ENCODE assay signal across 9 cellular contexts in genomic region chr3:72591522-72592421, GRCh38.
DNase-seq lines count a peak whose midpoint lies in the region; ATAC-seq and TF ChIP-seq lines count a peak whose summit lies in the region.
"Had no signal": no experiment of that assay in that cellular context is flagged by ENCODE, and none has a peak within 500 bp of the region (broad histone marks: within the 10 kb centered on the region; RNA-seq: fewer than 3 reads in every experiment).

No MANE protein-coding gene starts in this region.

- H3K36me3 ChIP-seq in psoas muscle (ENCODE audit: insufficient read depth in 1 of 2, low read depth in 1 of 2): no peaks in the 10 kb centered on the region

- TF ChIP-seq CTCF in RWPE1 (conservative IDR thresholded peaks at IDR 0.05; ENCODE audit: low read depth) (no peak), fibroblast of mammary gland (conservative IDR thresholded peaks at IDR 0.05; ENCODE audit: control insufficient read depth, insufficient read depth, low read depth, low read length) (no peak), osteocyte (IDR thresholded peaks at IDR 0.05) (no peak), psoas muscle (IDR thresholded peaks at IDR 0.05) (no peak)

- no peak for ATAC-seq in HG03159 (IDR thresholded peaks at IDR 0.05; ENCODE audit: unreplicated experiment)
- no peak for ATAC-seq in psoas muscle
- no peak for ATAC-seq in SK-N-SH treated with all-trans-retinoic acid at 6 μM for 48 hours

- H3K27ac Mint-ChIP-seq in osteocyte (ENCODE audit: unreplicated experiment): peak overlapping the region; percentile 85
- no peak overlapping the region for H3K27ac Mint-ChIP-seq in activated CD4-positive, alpha-beta memory T cell treated with anti-CD3 and anti-CD28 coated beads for 36 hours

- no peaks in the 10 kb centered on the region for H3K27me3 Mint-ChIP-seq in osteocyte (ENCODE audit: unreplicated experiment)
- no peaks in the 10 kb centered on the region for H3K27me3 Mint-ChIP-seq in activated CD4-positive, alpha-beta memory T cell treated with anti-CD3 and anti-CD28 coated beads for 36 hours

- H3K36me3 Mint-ChIP-seq in osteocyte (ENCODE audit: unreplicated experiment): no peaks in the 10 kb centered on the region
- no peaks in the 10 kb centered on the region for H3K36me3 Mint-ChIP-seq in activated CD4-positive, alpha-beta memory T cell treated with anti-CD3 and anti-CD28 coated beads for 36 hours

- POLR2A ChIA-PET in RWPE1 (lab: Yijun Ruan, JAX; ENCODE audit: low non-redundant PET): no interaction called here
- POLR2A ChIA-PET in activated CD4-positive, alpha-beta memory T cell treated with anti-CD3 and anti-CD28 coated beads for 36 hours (lab: Charles Lee): no interaction called here

- no peaks in the 10 kb centered on the region for H3K9me3 ChIP-seq in psoas muscle

- no peaks in the 10 kb centered on the region for H3K27me3 ChIP-seq in psoas muscle (ENCODE audit: insufficient read depth in 3 of 3, low read length in 2 of 3)

- intact Hi-C loops in activated CD4-positive, alpha-beta memory T cell treated with anti-CD3 and anti-CD28 coated beads for 36 hours (cut with micrococcal nuclease): no loop called here
- intact Hi-C loops in psoas muscle (cut with DNase I): no loop called here

- H3K9me3 Mint-ChIP-seq in osteocyte (ENCODE audit: unreplicated experiment): no peaks in the 10 kb centered on the region
- no peaks in the 10 kb centered on the region for H3K9me3 Mint-ChIP-seq in activated CD4-positive, alpha-beta memory T cell treated with anti-CD3 and anti-CD28 coated beads for 36 hours

- CTCF ChIA-PET in RWPE1 (lab: Yijun Ruan, JAX): interaction anchor here (0.7 kb wide), 1 partner anchor 13 kb away, joined by 5 read pairs; no protein-coding TSS in a partner anchor
- CTCF ChIA-PET in activated CD4-positive, alpha-beta memory T cell treated with anti-CD3 and anti-CD28 coated beads for 36 hours (lab: Charles Lee): no interaction called here

- peak overlapping the region; percentile 36 for H3K4me3 Mint-ChIP-seq in osteocyte (ENCODE audit: unreplicated experiment)
- no peak overlapping the region for H3K4me3 Mint-ChIP-seq in activated CD4-positive, alpha-beta memory T cell treated with anti-CD3 and anti-CD28 coated beads for 36 hours

- 55 to 71% (median 59%) methylated on average over 14 of the region's 14 CpGs for WGBS in psoas muscle, 3 donors

- peaks cover 32% of the 10 kb centered on the region for H3K4me1 Mint-ChIP-seq in osteocyte (ENCODE audit: unreplicated experiment)
- no peaks in the 10 kb centered on the region for H3K4me1 Mint-ChIP-seq in activated CD4-positive, alpha-beta memory T cell treated with anti-CD3 and anti-CD28 coated beads for 36 hours (ENCODE audit: low read depth)

- H3K4me1 ChIP-seq in psoas muscle: no peaks in the 10 kb centered on the region

- DNase-seq in Daoy (ENCODE audit: low read depth) (peak; percentile 90), RWPE1 (ENCODE audit: low spot score) (peak; percentile 58), fibroblast of mammary gland (ENCODE audit: low read depth) (peak; percentile 83), osteocyte (ENCODE audit: extremely low spot score, unreplicated experiment) (peak; percentile 92), psoas muscle (no peak)
- DNase-seq in activated CD4-positive, alpha-beta memory T cell treated with anti-CD3 and anti-CD28 coated beads for 36 hours: no peak
- DNase-seq: cerebellar nuclear complex had no signal

- H3K4me3 ChIP-seq in fibroblast of mammary gland (ENCODE audit: control insufficient read depth, low read depth, low read length) (no peak overlapping the region), psoas muscle (no peak overlapping the region)

- no peak overlapping the region for H3K27ac ChIP-seq in RWPE1
- H3K27ac ChIP-seq in psoas muscle: no peak overlapping the region

TF ChIP-seq in SK-N-SH treated with all-trans-retinoic acid at 6 μM for 48 hours, 23 proteins besides CTCF, POLR2A, EP300 and RAD21:
- no peak for TF ChIP-seq ZNF565 (CRISPR knock-in tag; conservative IDR thresholded peaks at IDR 0.05; ENCODE audit: low read depth)
- no peak for TF ChIP-seq ESRRG (CRISPR knock-in tag; IDR thresholded peaks at IDR 0.05)
- TF ChIP-seq PPARA (CRISPR knock-in tag; IDR thresholded peaks at IDR 0.05; ENCODE audit: borderline replicate concordance): no peak
- TF ChIP-seq TSHZ2 (CRISPR knock-in tag; IDR thresholded peaks at IDR 0.05): no peak
- no peak for TF ChIP-seq CSDC2 (CRISPR knock-in tag; IDR thresholded peaks at IDR 0.05)
- no peak for TF ChIP-seq ARNTL (CRISPR knock-in tag; IDR thresholded peaks at IDR 0.05; ENCODE audit: borderline replicate concordance, low read depth)
- no peak for TF ChIP-seq BACH2 (CRISPR knock-in tag; IDR thresholded peaks at IDR 0.05; ENCODE audit: borderline replicate concordance)
- no peak for TF ChIP-seq TOX (CRISPR knock-in tag; IDR thresholded peaks at IDR 0.05; ENCODE audit: borderline replicate concordance)

Comparison
In these comparisons a context has a peak if more than half of its experiments do, and no peak if none do; other contexts are left out.
1. DNase-seq: peak in Daoy (single experiment), RWPE1 (single experiment), fibroblast of mammary gland (single experiment) and osteocyte (single experiment); none in activated CD4-positive, alpha-beta memory T cell treated with anti-CD3 and anti-CD28 coated beads for 36 hours (single experiment) and psoas muscle (0 of 2).